In the genomic region with DNA sequence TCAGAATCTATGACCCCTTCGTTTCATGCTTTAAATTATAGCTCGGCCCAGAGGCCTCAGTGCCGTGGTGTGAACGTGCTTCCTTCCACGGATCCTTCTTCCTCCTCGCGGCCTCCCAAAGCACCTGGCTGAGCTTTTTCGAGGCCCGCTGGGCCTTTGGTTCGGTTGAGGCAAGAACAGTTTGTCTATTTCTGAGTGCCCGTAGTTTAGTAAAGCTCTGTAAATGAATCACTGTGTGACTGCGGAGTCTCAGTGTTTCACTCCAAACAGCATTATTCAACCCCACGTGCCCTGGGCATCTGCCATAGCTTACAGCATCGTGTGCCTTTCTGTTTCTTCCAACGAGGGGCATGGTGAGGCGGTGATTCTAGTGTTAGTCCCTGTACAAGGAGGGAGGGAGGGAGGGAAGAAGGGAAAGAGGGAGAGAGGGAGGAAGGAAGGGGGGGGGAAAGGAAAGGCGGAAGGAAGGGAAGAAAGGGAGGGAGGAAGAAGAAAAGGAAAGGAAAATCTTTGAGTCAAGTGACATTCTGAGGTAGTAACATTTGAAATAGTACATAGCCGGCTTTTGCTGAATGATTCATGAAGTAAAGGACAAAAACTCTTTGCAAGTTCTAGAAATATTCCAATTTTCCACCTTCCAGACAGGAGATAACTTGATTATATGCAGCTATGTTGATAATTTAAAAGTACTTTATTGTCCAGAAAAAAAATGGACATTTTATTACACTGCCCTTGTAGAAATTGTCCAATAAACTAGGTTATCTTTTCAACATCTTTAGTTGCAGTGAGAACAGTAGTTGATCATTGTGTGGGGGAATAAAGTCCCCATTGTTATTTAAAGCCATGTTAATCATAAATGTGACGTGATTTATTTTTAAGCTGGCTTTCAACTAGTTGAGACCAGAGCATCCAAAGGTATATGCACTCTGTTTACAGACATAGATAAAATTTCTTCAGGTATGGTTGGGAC, we compare ENCODE assay signal across 8 cellular contexts. TPM values are rescaled to one million over a fixed set of nuclear protein-coding genes. Genes with fewer than 3 reads are reported as not detected.
DNase-seq lines count a peak whose midpoint lies in the region; ATAC-seq and TF ChIP-seq lines count a peak whose summit lies in the region.

No MANE protein-coding gene starts in this region.

- peaks cover 5% of the 10 kb centered on the region for H3K36me3 Mint-ChIP-seq in CD8-positive, alpha-beta T cell
- peaks cover 0 to 8% of the 10 kb centered on the region in 2 donors for H3K36me3 Mint-ChIP-seq in naive B cell

- no peak overlapping the region for H2BK20ac ChIP-seq in IMR-90 (ENCODE audit: low read depth, low read length)

- peak overlapping the region; percentile 72 for H3K4me3 ChIP-seq in CD8-positive, alpha-beta T cell (ENCODE audit: low read depth, low read length)
- H3K4me3 ChIP-seq in IMR-90 (ENCODE audit: insufficient read depth, low read depth, low read length) = peak overlapping the region; percentile 47
- peak overlapping the region; percentile 69 for H3K4me3 ChIP-seq in WERI-Rb-1 (ENCODE audit: low read depth, low read length)
- peak overlapping the region; percentile 43 to 85 (median 60) for H3K4me3 ChIP-seq in esophagus squamous epithelium
- H3K4me3 ChIP-seq in urinary bladder (ENCODE audit: low read depth, low read length) = peak overlapping the region; percentile 65

- no TSS peak for BruUV-seq in IMR-90 (replicated peaks; lab: Mats Ljungman, UMichigan)

- H4K8ac ChIP-seq in IMR-90 (ENCODE audit: low read depth in 2 of 2, low read length in 2 of 2) = no peak overlapping the region

- no peak for ATAC-seq in CD8-positive, alpha-beta T cell
- ATAC-seq in IMR-90 (ENCODE audit: low read depth) (no peak), naive B cell (ENCODE audit: low read depth in 2 of 2) (no peak), GM19397 (IDR thresholded peaks at IDR 0.05; ENCODE audit: unreplicated experiment) (no peak), GM21529 (IDR thresholded peaks at IDR 0.05; ENCODE audit: unreplicated experiment) (no peak)

- H3K14ac ChIP-seq in IMR-90 (replicated peaks; ENCODE audit: low read depth, low read length) = no peak overlapping the region

- no peak overlapping the region for H4K91ac ChIP-seq in IMR-90 (ENCODE audit: insufficient read depth, low read depth, low read length)

- 17% methylated on average over 2 of the region's 19 CpGs; no CpG with 5 or more reads in 1 of the 2 experiments for WGBS in IMR-90 (ENCODE audit: extremely low coverage in 2 of 2, insufficient read length in 1 of 2), 2 experiments
- WGBS in esophagus squamous epithelium, 2 donors = 20 to 22% methylated on average over 17 to 19 of the region's 19 CpGs
- 19% methylated on average over 19 of the region's 19 CpGs for WGBS in urinary bladder

- intact Hi-C loops in CD8-positive, alpha-beta T cell (cut with DNase I, micrococcal nuclease) = loop anchor here (1.0 to 10.0 kb wide), 10 partner anchors 144 to 893 kb away; a partner anchor contains a TSS
- intact Hi-C loops in IMR-90 (cut with micrococcal nuclease) (loop anchor here (5.0 kb wide), 1 partner anchor 139 kb away; no protein-coding TSS in a partner anchor), esophagus squamous epithelium (cut with DNase I) (no loop called here)

- peak in 2 of 7 experiments; percentile 5 to 20 for DNase-seq in CD8-positive, alpha-beta T cell
- DNase-seq in IMR-90 (peak; percentile 35), WERI-Rb-1 (peak; percentile 52), esophagus squamous epithelium (lab: John Stamatoyannopoulos, UW) (no peak), naive B cell (no peak)

- H3K4me2 ChIP-seq in IMR-90 (ENCODE audit: low read depth, low read length) = peak overlapping the region; percentile 26

- H2AK5ac ChIP-seq in IMR-90 (ENCODE audit: low read depth, low read length) = no peak overlapping the region

- in situ Hi-C loops in IMR-90 (cut with MboI; ENCODE audit: low sequenced_read_pairs) = no loop called here

- H3K23ac ChIP-seq in IMR-90 (ENCODE audit: low read depth, low read length) = no peak overlapping the region

- no peaks in the 10 kb centered on the region for H4K20me1 ChIP-seq in IMR-90 (ENCODE audit: insufficient read depth, low read length)

- H2BK15ac ChIP-seq in IMR-90 (ENCODE audit: low read depth, low read length) = no peak overlapping the region

- no peak for TF ChIP-seq RAD21 in IMR-90 (IDR thresholded peaks at IDR 0.05; ENCODE audit: low read length)

- peaks cover 17% of the 10 kb centered on the region for H3K4me1 ChIP-seq in CD8-positive, alpha-beta T cell (ENCODE audit: insufficient read depth, low read length)
- H3K4me1 ChIP-seq in IMR-90 (ENCODE audit: control insufficient read depth, insufficient read depth, low read length) (no peaks in the 10 kb centered on the region), esophagus squamous epithelium (peaks cover 14 to 35% (median 23%) of the 10 kb centered on the region in 3 donors), urinary bladder (ENCODE audit: insufficient read depth) (no peaks in the 10 kb centered on the region)

- H2BK120ac ChIP-seq in IMR-90 (ENCODE audit: low read depth, low read length) = no peak overlapping the region

- peak overlapping the region; percentile 93 for H3K4me3 Mint-ChIP-seq in CD8-positive, alpha-beta T cell
- peak overlapping the region; percentile 83 to 98 (median 95) for H3K4me3 Mint-ChIP-seq in naive B cell

- no peak for TF ChIP-seq CTCF in CD8-positive, alpha-beta T cell (IDR thresholded peaks at IDR 0.05)
- TF ChIP-seq CTCF in IMR-90 (conservative IDR thresholded peaks at IDR 0.05; ENCODE audit: low read depth, low read length) = no peak
- no peak for TF ChIP-seq CTCF in WERI-Rb-1 (IDR thresholded peaks at IDR 0.05; ENCODE audit: low read depth, low read length)
- TF ChIP-seq CTCF in esophagus squamous epithelium (IDR thresholded peaks at IDR 0.05) = no peak

- 0 out of 2 replicates have a peak overlapping the region, but pooled peaks have one; percentile 16 for H3K9ac ChIP-seq in IMR-90 (ENCODE audit: low read depth, low read length)

- TF ChIP-seq POLR2A in IMR-90 (IDR thresholded peaks at IDR 0.05; ENCODE audit: low read depth, low read length) (no peak), esophagus squamous epithelium (IDR thresholded peaks at IDR 0.05) (no peak)

- no peaks in the 10 kb centered on the region for H3K9me3 ChIP-seq in CD8-positive, alpha-beta T cell (ENCODE audit: low read length)
- H3K9me3 ChIP-seq in IMR-90 (ENCODE audit: control insufficient read depth, insufficient read depth, low read length) (no peaks in the 10 kb centered on the region), WERI-Rb-1 (ENCODE audit: severe bottlenecking) (no peaks in the 10 kb centered on the region), esophagus squamous epithelium (no peaks in the 10 kb centered on the region)

- POLR2A ChIA-PET in CD8-positive, alpha-beta T cell (lab: Charles Lee) = interaction anchor here (0.8 to 2.1 kb wide), 5 partner anchors 8 to 221 kb away, joined by 3 to 18 read pairs (median 5); no protein-coding TSS in a partner anchor
- POLR2A ChIA-PET in IMR-90 (lab: Charles Lee; ENCODE audit: unreplicated experiment) = interaction anchor here (0.6 kb wide), 1 partner anchor 142 kb away, joined by 3 read pairs; no protein-coding TSS in a partner anchor

- H3K18ac ChIP-seq in IMR-90 (ENCODE audit: low read depth, low read length) = no peak overlapping the region

- no peak overlapping the region for H3K4ac ChIP-seq in IMR-90 (ENCODE audit: low read depth, low read length)

- no peak overlapping the region for H2BK5ac ChIP-seq in IMR-90 (ENCODE audit: low read depth, low read length, poor library complexity, severe bottlenecking)

- no peaks in the 10 kb centered on the region for H3K9me3 Mint-ChIP-seq in CD8-positive, alpha-beta T cell
- no peaks in the 10 kb centered on the region for H3K9me3 Mint-ChIP-seq in naive B cell

- peak overlapping the region; percentile 52 for H3K27ac ChIP-seq in CD8-positive, alpha-beta T cell (ENCODE audit: low read depth, low read length)
- H3K27ac ChIP-seq in IMR-90 (ENCODE audit: insufficient read depth, low read length) (no peak overlapping the region), WERI-Rb-1 (peak overlapping the region; percentile 89), esophagus squamous epithelium (peak overlapping the region in 3 of 4 donors; percentile 33 to 80 (median 77)), urinary bladder (ENCODE audit: low read depth) (no peak overlapping the region)

- H3K9me1 ChIP-seq in IMR-90 (ENCODE audit: insufficient read depth, low read length) = no peaks in the 10 kb centered on the region

- H2AFZ ChIP-seq in IMR-90 (replicated peaks; ENCODE audit: low read length, poor library complexity) = peak overlapping the region; percentile 87

- H3K4me1 Mint-ChIP-seq in CD8-positive, alpha-beta T cell (ENCODE audit: low read depth) = peaks cover 18% of the 10 kb centered on the region
- peaks cover 23 to 29% (median 26%) of the 10 kb centered on the region in 3 donors for H3K4me1 Mint-ChIP-seq in naive B cell

- peaks cover 5% of the 10 kb centered on the region for H3K27me3 Mint-ChIP-seq in CD8-positive, alpha-beta T cell (ENCODE audit: low read depth)
- H3K27me3 Mint-ChIP-seq in naive B cell = peaks cover 52 to 60% (median 54%) of the 10 kb centered on the region in 3 donors

- H2AK9ac ChIP-seq in IMR-90 (replicated peaks; ENCODE audit: low read depth, low read length, poor library complexity) = no peak overlapping the region

- H3K36me3 ChIP-seq in CD8-positive, alpha-beta T cell (ENCODE audit: insufficient read depth, low read length) = no peaks in the 10 kb centered on the region
- H3K36me3 ChIP-seq in IMR-90 (ENCODE audit: control insufficient read depth, insufficient read depth, low read length) = no peaks in the 10 kb centered on the region
- 0 out of 2 replicates have a peak, but pooled peaks cover 4% of the 10 kb centered on the region for H3K36me3 ChIP-seq in WERI-Rb-1
- H3K36me3 ChIP-seq in esophagus squamous epithelium = no peaks in the 10 kb centered on the region
- H3K36me3 ChIP-seq in urinary bladder (ENCODE audit: insufficient read depth) = no peaks in the 10 kb centered on the region

- dilution Hi-C loops in IMR-90 (cut with HindIII; ENCODE audit: low sequenced_read_pairs, unreplicated experiment) = no loop called here

- CTCF ChIA-PET in CD8-positive, alpha-beta T cell (lab: Charles Lee) = interaction anchor here (0.9 kb wide), 1 partner anchor 8 kb away, joined by 3 read pairs; no protein-coding TSS in a partner anchor
- CTCF ChIA-PET in IMR-90 (lab: Yijun Ruan, JAX) = interaction anchor here (0.9 kb wide), 1 partner anchor 236 kb away, joined by 3 read pairs; no protein-coding TSS in a partner anchor

- H3K27ac Mint-ChIP-seq in CD8-positive, alpha-beta T cell = peak overlapping the region; percentile 80
- H3K27ac Mint-ChIP-seq in naive B cell = peak overlapping the region in 1 of 6 donors; percentile 13

- no peaks in the 10 kb centered on the region for H3K79me1 ChIP-seq in IMR-90 (ENCODE audit: low read depth in 1 of 2, low read length in 2 of 2)

- no peaks in the 10 kb centered on the region for H3K27me3 ChIP-seq in CD8-positive, alpha-beta T cell (ENCODE audit: insufficient read depth, low read length)
- H3K27me3 ChIP-seq in IMR-90 (ENCODE audit: control insufficient read depth, insufficient read depth, low read length) (peaks cover 36% of the 10 kb centered on the region), WERI-Rb-1 (ENCODE audit: insufficient read depth, low read depth, severe bottlenecking) (no peaks in the 10 kb centered on the region), esophagus squamous epithelium (peaks cover 7 to 57% (median 16%) of the 10 kb centered on the region in 4 donors)

- no peak overlapping the region for H4K5ac ChIP-seq in IMR-90 (ENCODE audit: low read depth, low read length)

- no peak overlapping the region; the same call in 1 of the 2 replicates for H3K56ac ChIP-seq in IMR-90 (ENCODE audit: extremely low read depth, insufficient read depth, low read length)

RNA-seq across cellular contexts. Expression of a gene that starts 1.2 kb away (rescaled TPM):
- under 1 TPM; 0.57 to 0.64 TPM for total RNA-seq in CD8-positive, alpha-beta T cell
- under 0.01 TPM in 2 replicates for total RNA-seq in IMR-90 (2012; rRNA removed)
- polyA plus RNA-seq in IMR-90 (2012; rRNA removed) = 0.09 and 0.24 TPM in 2 replicates
- polyA plus RNA-seq in IMR-90 (2012; cell fraction: cytosol; rRNA removed) = 0.04 and 0.09 TPM in 2 replicates
- polyA plus RNA-seq in IMR-90 (2012; cell fraction: nucleus; rRNA removed; ENCODE audit: low replicate concordance) = 0.14 and 0.30 TPM in 2 replicates
- 1 to 10 TPM in 1 of 4 donors, under 1 TPM in 2, not detected in 1; 0.09 to 3.1 (median 0.21) TPM for total RNA-seq in esophagus squamous epithelium
- under 1 TPM in 3 of 6 donors, not detected in 3; 0.15 to 0.21 (median 0.16) TPM for polyA plus RNA-seq in naive B cell (ENCODE audit: low read depth in 6 of 6)
- total RNA-seq in urinary bladder = 1.1 TPM
- polyA plus RNA-seq in urinary bladder = 0.70 TPM

Comparison
In these comparisons a context has a peak if more than half of its experiments do, and no peak if none do; other contexts are left out.
1. DNase-seq: peak in IMR-90 (single experiment) and WERI-Rb-1 (single experiment); none in esophagus squamous epithelium (single experiment) and naive B cell (single experiment).
2. H3K27ac ChIP-seq: peak in CD8-positive, alpha-beta T cell (single experiment), WERI-Rb-1 (single experiment) and esophagus squamous epithelium (3 of 4); none in IMR-90 (single experiment) and urinary bladder (single experiment).
3. Peak in every context shown above with its lines, with median percentiles within 50 percentile points of each other: H3K4me3 ChIP-seq.